In genomic region chr4:159195400-159195799, GRCh38 we compare ENCODE assay signal across 22 cellular contexts.
"Had no signal": no experiment of that assay in that cellular context is flagged by ENCODE, and none has a peak within 500 bp of the region (broad histone marks: within the 10 kb centered on the region; RNA-seq: fewer than 3 reads in every experiment).

No MANE protein-coding gene starts in this region.

- H3K36me3 ChIP-seq: colonic mucosa, SJSA1 had no signal

- ATAC-seq: activated CD4-positive, CD25-positive, alpha-beta regulatory T cell treated with anti-CD3 and anti-CD28 coated beads, Interleukin-2, amount 50 U/mL, for 24 hours; activated CD8-positive, alpha-beta T cell treated with anti-CD3 and anti-CD28 coated beads for 36 hours; activated T-cell treated with anti-CD3 and anti-CD28 coated beads, Interleukin-2, amount 50 U/mL, for 72 hours; PC-3 had no signal

- DNase-seq: activated CD4-positive, alpha-beta T cell treated with anti-CD3 and anti-CD28 coated beads for 4 hours; activated CD8-positive, alpha-beta memory T cell treated with anti-CD3 and anti-CD28 coated beads, Interleukin-2, amount 50 U/mL, for 4 hours; activated CD8-positive, alpha-beta T cell treated with anti-CD3 and anti-CD28 coated beads for 36 hours; activated gamma-delta T cell treated with Interleukin-2 at 50 U/mL for 16 hours; activated naive CD4-positive, alpha-beta T cell treated with anti-CD3 and anti-CD28 coated beads, Interleukin-2, amount 10 ng/mL, durations not matched to agents 7 days and 5 days; activated naive CD8-positive, alpha-beta T cell treated with anti-CD3 and anti-CD28 coated beads for 36 hours; activated T-cell treated with anti-CD3 and anti-CD28 coated beads, Interleukin-2, amount 50 U/mL, for 72 hours; caudate nucleus; colonic mucosa; Kasumi-1; NCI-H1105 treated with DMSO at 0.1 percent for 48 hours; NCI-H1436 treated with DMSO at 0.1 percent for 48 hours; NCI-H1930; NCI-H2107; NCI-H510A treated with DMSO at 0.1 percent for 48 hours; NCI-H69; NK-92 treated with Interleukin-12 subunit alpha and Interleukin-12 subunit beta, amount 100 ng/mL, for 24 hours; PC-3; SHP77 had no signal

- H3K9me3 ChIP-seq: colonic mucosa, SJSA1 had no signal

- FAIRE-seq: RCC 7860 had no signal

- H3K4me3 ChIP-seq: colonic mucosa, SJSA1 had no signal

- H3K4me1 ChIP-seq: colonic mucosa had no signal

- H3K27me3 ChIP-seq: colonic mucosa, SJSA1 had no signal

- H3K27ac ChIP-seq: colonic mucosa, SJSA1 had no signal
